In genomic region chr6:43455034-43455747, GRCh38 we compare ENCODE assay signal across 8 cellular contexts.
DNase-seq lines count a peak whose midpoint lies in the region; TF ChIP-seq lines count a peak whose summit lies in the region.

A gene with protein sequence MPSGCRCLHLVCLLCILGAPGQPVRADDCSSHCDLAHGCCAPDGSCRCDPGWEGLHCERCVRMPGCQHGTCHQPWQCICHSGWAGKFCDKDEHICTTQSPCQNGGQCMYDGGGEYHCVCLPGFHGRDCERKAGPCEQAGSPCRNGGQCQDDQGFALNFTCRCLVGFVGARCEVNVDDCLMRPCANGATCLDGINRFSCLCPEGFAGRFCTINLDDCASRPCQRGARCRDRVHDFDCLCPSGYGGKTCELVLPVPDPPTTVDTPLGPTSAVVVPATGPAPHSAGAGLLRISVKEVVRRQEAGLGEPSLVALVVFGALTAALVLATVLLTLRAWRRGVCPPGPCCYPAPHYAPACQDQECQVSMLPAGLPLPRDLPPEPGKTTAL (minus strand): TSS chr6:43455548. CDS start chr6:43454825, 723 bp downstream.

- TF ChIP-seq CTCF in GM10266 (IDR thresholded peaks at IDR 0.05; ENCODE audit: control insufficient read depth, insufficient read depth, low read depth, missing control alignments) = no peak
- TF ChIP-seq CTCF in LNCaP clone FGC (IDR thresholded peaks at IDR 0.05; ENCODE audit: control insufficient read depth, extremely low read depth, insufficient read depth) = no peak
- TF ChIP-seq CTCF in fibroblast of mammary gland (conservative IDR thresholded peaks at IDR 0.05; ENCODE audit: control insufficient read depth, insufficient read depth, low read depth, low read length) = no peak

- DNase-seq in GM10266 (ENCODE audit: extremely low spot score) (peak; percentile 75), LNCaP clone FGC (ENCODE audit: low read depth) (no peak), activated T-cell treated with anti-CD3 and anti-CD28 coated beads for 48 hours (ENCODE audit: low read depth) (peak; percentile 29), fibroblast of mammary gland (ENCODE audit: low read depth) (no peak), nucleus accumbens (lab: John Stamatoyannopoulos, UW) (peak in 31 of 56 donors; percentile 5 to 65 (median 37)), amniotic stem cell (lab: John Stamatoyannopoulos, UW) (no peak), UCSD-AML1 (lab: John Stamatoyannopoulos, UW; ENCODE audit: unreplicated experiment) (no peak), MV-4-11 (lab: John Stamatoyannopoulos, UW) (no peak)

- H3K4me3 ChIP-seq in LNCaP clone FGC (ENCODE audit: low read depth, low read length) (peak within 1 kb of the TSS; percentile 35), fibroblast of mammary gland (ENCODE audit: control insufficient read depth, low read depth, low read length) (peak within 1 kb of the TSS; percentile 44)

Comparison
In these comparisons a context has a peak if more than half of its experiments do, and no peak if none do; other contexts are left out.
1. DNase-seq: peak in GM10266 (single experiment), activated T-cell treated with anti-CD3 and anti-CD28 coated beads for 48 hours (single experiment) and nucleus accumbens (31 of 56); none in LNCaP clone FGC (single experiment), fibroblast of mammary gland (single experiment), amniotic stem cell (single experiment), UCSD-AML1 (single experiment) and MV-4-11 (single experiment).